ENCODE assay signal across 8 cellular contexts in the genomic region with DNA sequence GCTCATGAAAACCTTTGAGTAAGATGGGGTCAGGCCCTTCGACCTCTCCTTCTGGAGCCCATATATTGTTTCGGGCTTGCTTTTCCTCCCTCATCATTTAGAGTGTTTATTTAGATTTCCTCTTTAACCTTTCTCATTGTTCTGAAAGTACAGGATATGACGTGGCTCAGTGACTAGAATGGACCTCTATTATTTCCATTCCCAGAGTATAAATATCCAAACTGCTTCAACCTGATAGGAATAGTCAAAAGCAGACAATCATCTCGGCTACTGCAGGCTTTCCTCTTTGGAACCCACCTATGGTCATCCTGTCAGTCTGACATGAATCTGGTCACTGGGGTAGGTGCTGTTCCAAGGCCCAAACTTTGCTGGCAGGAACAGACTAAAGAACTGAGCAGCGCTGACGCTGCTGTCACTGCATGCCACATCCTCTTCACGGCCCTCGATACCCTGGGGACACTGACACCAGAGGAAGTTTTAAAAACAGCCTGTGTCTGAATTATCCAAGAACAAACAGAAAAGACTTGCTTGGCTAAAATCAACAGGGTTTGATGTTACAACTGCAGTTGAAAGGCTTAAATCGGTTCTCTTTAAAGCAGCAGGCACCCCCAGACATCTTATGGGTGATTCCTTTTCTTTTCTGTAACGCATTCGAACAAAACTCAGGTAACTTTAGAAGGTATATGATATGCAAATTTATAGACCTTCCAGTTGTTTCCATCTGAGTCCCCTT. TPM values are rescaled to one million over a fixed set of nuclear protein-coding genes. Genes with fewer than 3 reads are reported as not detected.
A peak's percentile ranks its signal among the peaks of the same experiment; 100 is the strongest.
DNase-seq lines count a peak whose midpoint lies in the region; ATAC-seq, FAIRE-seq and TF ChIP-seq lines count a peak whose summit lies in the region.

No MANE protein-coding gene starts in this region.

- H3K36me3 ChIP-seq in H1 (ENCODE audit: control insufficient read depth in 2 of 4, insufficient read depth in 4 of 4, low read length in 3 of 4) (no peaks in the 10 kb centered on the region), tibial artery (no peaks in the 10 kb centered on the region)

- H4K20me1 ChIP-seq in H1 (replicated peaks in 1 of 2; ENCODE audit: control insufficient read depth in 1 of 2, insufficient read depth in 2 of 2, low read length in 2 of 2): no peaks in the 10 kb centered on the region

- H3K18ac ChIP-seq in H1 (ENCODE audit: extremely low read depth, low read length): no peak overlapping the region

- H3K56ac ChIP-seq in H1 (replicated peaks; ENCODE audit: insufficient read length, low read depth, low read length): no peak overlapping the region

- H3K79me1 ChIP-seq in H1 (ENCODE audit: low read depth, low read length): no peaks in the 10 kb centered on the region

- H2BK15ac ChIP-seq in H1 (ENCODE audit: low read length): no peak overlapping the region

- no peak overlapping the region for H4K5ac ChIP-seq in H1 (ENCODE audit: insufficient read length, low read depth, low read length)

- WGBS in H1 (ENCODE audit: extremely low coverage in 1 of 2, insufficient coverage in 1 of 2, insufficient read length in 1 of 2, insufficient replicate concordance in 2 of 2, low coverage in 1 of 2, low lambda C conversion rate in 2 of 2, missing lambda C conversion rate in 1 of 2), 2 experiments: 92% methylated on average over 11 of the region's 11 CpGs; no CpG with 5 or more reads in 1 of the 2 experiments

- no peak for TF ChIP-seq EP300 in H1 (IDR thresholded peaks at IDR 0.05; ENCODE audit: borderline replicate concordance in 1 of 2, low read depth in 2 of 2, low read length in 2 of 2)

- H3K9me3 Mint-ChIP-seq in CD14-positive monocyte: peaks cover 0 to 3% (median 0%) of the 10 kb centered on the region in 7 donors

- no peak overlapping the region for H4K91ac ChIP-seq in H1 (replicated peaks; ENCODE audit: insufficient read length, low read length)

- no peak overlapping the region for H2AK5ac ChIP-seq in H1 (ENCODE audit: low read depth, low read length)

- H2BK20ac ChIP-seq in H1 (ENCODE audit: low read length): no peak overlapping the region

- ATAC-seq in GM19324 (IDR thresholded peaks at IDR 0.05; ENCODE audit: low FRiP score, unreplicated experiment): peak; percentile 58
- peak; percentile 70 for ATAC-seq in HG03432 (IDR thresholded peaks at IDR 0.05; ENCODE audit: unreplicated experiment)

- no peak overlapping the region for H3K14ac ChIP-seq in H1 (ENCODE audit: insufficient read length)

- H3K27ac ChIP-seq in H1 (ENCODE audit: low read depth, low read length) (no peak overlapping the region), tibial artery (peak overlapping the region in 1 of 2 donors; percentile 2)

- POLR2A ChIA-PET in H1 (lab: Charles Lee; ENCODE audit: partially characterized antibody): no interaction called here

- no peaks in the 10 kb centered on the region for H3K36me3 Mint-ChIP-seq in CD14-positive monocyte

- no peak overlapping the region for H3K9ac ChIP-seq in H1 (replicated peaks in 1 of 4; ENCODE audit: extremely low read depth in 1 of 4, low read depth in 3 of 4, low read length in 3 of 4)

- intact Hi-C loops in CD14-positive monocyte (cut with micrococcal nuclease): no loop called here
- intact Hi-C loops in tibial artery (cut with DNase I; ENCODE audit: low total_unique reads): no loop called here

- no peak overlapping the region for H3K4ac ChIP-seq in H1 (replicated peaks; ENCODE audit: insufficient read length, low read depth, low read length)

- no peak overlapping the region for H3K4me3 ChIP-seq in H1 (ENCODE audit: extremely low read depth in 1 of 4, insufficient read depth in 2 of 4, low read depth in 3 of 4, low read length in 4 of 4)
- H3K4me3 ChIP-seq in tibial artery: no peak overlapping the region

- CTCF ChIA-PET in H1 (lab: Charles Lee; ENCODE audit: partially characterized antibody): no interaction called here

- no peaks in the 10 kb centered on the region for H3K9me3 ChIP-seq in H1 (ENCODE audit: insufficient read depth in 2 of 2, low read depth in 1 of 2, low read length in 1 of 2)
- H3K9me3 ChIP-seq in tibial artery: no peaks in the 10 kb centered on the region

- H3K27me3 ChIP-seq in H1 (replicated peaks in 1 of 4; ENCODE audit: control insufficient read depth in 3 of 4, extremely low read depth in 1 of 4, insufficient read depth in 3 of 4, low read length in 3 of 4) (no peaks in the 10 kb centered on the region), tibial artery (no peaks in the 10 kb centered on the region)

- peak overlapping the region; percentile 59; the same call in 1 of the 2 replicates for H2AFZ ChIP-seq in H1 (ENCODE audit: low read length)

- no peak for FAIRE-seq in H1 (lab: Jason Lieb, UNC)

- no peak overlapping the region for H4K8ac ChIP-seq in H1 (ENCODE audit: extremely low read depth, insufficient read depth, low read length)

- no peak for TF ChIP-seq RAD21 in H1 (IDR thresholded peaks at IDR 0.05 in 1 of 2, conservative IDR thresholded peaks at IDR 0.05 in 1 of 2; ENCODE audit: low read depth in 2 of 2, low read length in 2 of 2)

- H3K23me2 ChIP-seq in H1 (ENCODE audit: low read depth, low read length): no peaks in the 10 kb centered on the region

- H3K79me2 ChIP-seq in H1 (ENCODE audit: control insufficient read depth in 1 of 2, insufficient read depth in 2 of 2, low read length in 2 of 2): no peaks in the 10 kb centered on the region

- H3K4me1 Mint-ChIP-seq in CD14-positive monocyte: peaks cover 30% of the 10 kb centered on the region

- H3K4me2 ChIP-seq in H1 (ENCODE audit: insufficient read depth in 1 of 2, low read depth in 2 of 2, low read length in 2 of 2): no peak overlapping the region

- H2BK5ac ChIP-seq in H1 (ENCODE audit: low read depth, low read length): no peak overlapping the region

- H2BK120ac ChIP-seq in H1 (replicated peaks; ENCODE audit: low read depth, low read length): no peak overlapping the region

- H3K27ac Mint-ChIP-seq in CD14-positive monocyte: peak overlapping the region; percentile 16 to 92 (median 89)

- peak; percentile 49 for DNase-seq in CD14-positive monocyte (ENCODE audit: low spot score)
- DNase-seq in activated CD4-positive, alpha-beta T cell treated with anti-CD3 and anti-CD28 coated beads, Interleukin-2, amount 50 U/mL, for 1 hour: peak; percentile 50
- no peak for DNase-seq in H1 (ENCODE audit: low read depth in 1 of 2, low spot score in 2 of 2)
- DNase-seq in pons (ENCODE audit: low spot score): peak; percentile 67
- DNase-seq in tibial artery: no peak
- no peak for DNase-seq in LoVo (ENCODE audit: low spot score)

- no peak overlapping the region for H2BK12ac ChIP-seq in H1 (ENCODE audit: low read depth, low read length)

- H3K4me1 ChIP-seq in H1 (replicated peaks in 1 of 4; ENCODE audit: control insufficient read depth in 3 of 4, insufficient read depth in 4 of 4, low read length in 3 of 4): no peaks in the 10 kb centered on the region
- peaks cover 0 to 2% (median under 1%) of the 10 kb centered on the region in 4 donors for H3K4me1 ChIP-seq in tibial artery

- no peak overlapping the region for H3K23ac ChIP-seq in H1 (ENCODE audit: insufficient read length)

- peak overlapping the region; percentile 32 to 58 for H3K4me3 Mint-ChIP-seq in CD14-positive monocyte

- no peak for TF ChIP-seq POLR2A in H1 (IDR thresholded peaks at IDR 0.05; ENCODE audit: control extremely low read depth in 1 of 2, low read depth in 2 of 2, low read length in 2 of 2)

- TF ChIP-seq CTCF in CD14-positive monocyte (IDR thresholded peaks at IDR 0.05) (no peak), H1 (IDR thresholded peaks at IDR 0.05; ENCODE audit: control extremely low read depth in 1 of 3, insufficient read depth in 1 of 3, low read depth in 1 of 3, low read length in 3 of 3) (no peak), tibial artery (IDR thresholded peaks at IDR 0.05) (no peak)

- H3K27me3 Mint-ChIP-seq in CD14-positive monocyte (ENCODE audit: low read depth in 3 of 3): peaks cover 0 to 2% (median 2%) of the 10 kb centered on the region in 3 donors

TF ChIP-seq in H1, 55 proteins besides CTCF, POLR2A, EP300 and RAD21:
- no peak for TF ChIP-seq GTF2F1 (IDR thresholded peaks at IDR 0.05; ENCODE audit: borderline replicate concordance, low read depth, low read length)
- no peak for TF ChIP-seq RNF2 (IDR thresholded peaks at IDR 0.05; ENCODE audit: borderline replicate concordance, low read depth, low read length, missing control alignments, poor library complexity, severe bottlenecking)

RNA-seq across cellular contexts. Expression of a gene that starts 5.0 kb away (rescaled TPM):
- polyA plus RNA-seq in CD14-positive monocyte (10 to 100 TPM; 30.1 to 35.2 TPM), H1 (2011; rRNA removed) (39.3 and 54.4 TPM in 2 replicates)
- 74.2 and 84.4 TPM in 2 replicates for total RNA-seq in H1 (2021; fragmentation: NEBNext Ultra II Directional; extraction: Animal tissue kit (Norgen Biotek cat#: 25700))
- polyA plus RNA-seq in H1 (2011; cell fraction: cytosol; rRNA removed): 59.3 TPM
- polyA plus RNA-seq in H1 (2011; cell fraction: nucleus; rRNA removed): 34.3 TPM
- 53.2 to 90.9 TPM (median 58.1 TPM) in 4 replicates for polyA plus RNA-seq in H1 (2012, experiment 1 of 2)
- polyA plus RNA-seq in H1 (2012, experiment 2 of 2): 8.6 TPM
- polyA plus RNA-seq in H1 (2013, experiment 1 of 2): 44.7 TPM
- polyA plus RNA-seq in H1 (2013, experiment 2 of 2): 45.3 TPM
- 42.0 and 46.1 TPM in 2 replicates for polyA minus RNA-seq in H1 (2011; rRNA and poly(A)+ RNA removed)
- polyA minus RNA-seq in H1 (2011; cell fraction: cytosol; rRNA and poly(A)+ RNA removed): 28.3 TPM
- polyA minus RNA-seq in H1 (2011; cell fraction: nucleus; rRNA and poly(A)+ RNA removed): 49.3 TPM

RNA-seq across cellular contexts. Expression of a gene that starts 22.7 kb away (rescaled TPM):
- polyA plus RNA-seq in CD14-positive monocyte: under 1 TPM in 1 of 2 donors, not detected in 1; 0.08 TPM
- total RNA-seq in H1 (2021; fragmentation: NEBNext Ultra II Directional; extraction: Animal tissue kit (Norgen Biotek cat#: 25700)): 0.34 and 0.71 TPM in 2 replicates
- polyA plus RNA-seq in H1 (2011; rRNA removed): 0.12 and 0.16 TPM in 2 replicates
- 0.10 TPM for polyA plus RNA-seq in H1 (2011; cell fraction: cytosol; rRNA removed)
- 0.29 TPM for polyA plus RNA-seq in H1 (2011; cell fraction: nucleus; rRNA removed)
- polyA plus RNA-seq in H1 (2012, experiment 1 of 2): 0.21 to 0.36 TPM (median 0.28 TPM) in 4 replicates
- polyA plus RNA-seq in H1 (2012, experiment 2 of 2): 0.04 TPM
- polyA plus RNA-seq in H1 (2013, experiment 1 of 2): 0.22 TPM
- polyA plus RNA-seq in H1 (2013, experiment 2 of 2): 0.26 TPM
- polyA minus RNA-seq in H1 (2011; rRNA and poly(A)+ RNA removed): 0.24 and 0.35 TPM in 2 replicates
- not detected for polyA minus RNA-seq in H1 (2011; cell fraction: cytosol; rRNA and poly(A)+ RNA removed)
- polyA minus RNA-seq in H1 (2011; cell fraction: nucleus; rRNA and poly(A)+ RNA removed): 0.50 TPM

Comparison
In these comparisons a context has a peak if more than half of its experiments do, and no peak if none do; other contexts are left out.
1. DNase-seq: peak in CD14-positive monocyte (single experiment), activated CD4-positive, alpha-beta T cell treated with anti-CD3 and anti-CD28 coated beads, Interleukin-2, amount 50 U/mL, for 1 hour (single experiment) and pons (single experiment); none in H1 (0 of 2), tibial artery (0 of 2) and LoVo (single experiment).